Comparison of ENCODE assay signal across 8 cellular contexts in genomic region chr16:74709477-74709877, GRCh38. TPM values are rescaled to one million over a fixed set of nuclear protein-coding genes. Genes with fewer than 3 reads are reported as not detected.
DNase-seq lines count a peak whose midpoint lies in the region; TF ChIP-seq lines count a peak whose summit lies in the region.

No MANE protein-coding gene starts in this region.

- H3F3A ChIP-seq in GM23248 (ENCODE audit: insufficient read depth), result no peaks in the 10 kb centered on the region
- no peaks in the 10 kb centered on the region for H3F3A ChIP-seq in Loucy (ENCODE audit: low read depth)

- TF ChIP-seq CTCF in Loucy (conservative IDR thresholded peaks at IDR 0.05; ENCODE audit: low read length), result peak; percentile 99
- TF ChIP-seq CTCF in fibroblast of villous mesenchyme (IDR thresholded peaks at IDR 0.05; ENCODE audit: insufficient read depth, low read depth, low read length), result peak; percentile 96

- H2AFZ ChIP-seq in GM23248, result no peak overlapping the region
- peak overlapping the region; percentile 61; the same call in 1 of the 2 replicates for H2AFZ ChIP-seq in Loucy (ENCODE audit: low read length)

- H3K27ac ChIP-seq in GM23248 (no peak overlapping the region), temporal lobe (ENCODE audit: low read depth, low read length) (peak overlapping the region; percentile 93)

- H3K9ac ChIP-seq in GM23248 (no peak overlapping the region), Loucy (ENCODE audit: low read depth, low read length, poor library complexity, severe bottlenecking) (no peak overlapping the region)

- H3K9me3 ChIP-seq in GM23248 (ENCODE audit: low read depth) (no peaks in the 10 kb centered on the region), Loucy (ENCODE audit: insufficient read depth, low read depth, low read length) (no peaks in the 10 kb centered on the region)

- peaks cover 6% of the 10 kb centered on the region for H3K27me3 ChIP-seq in GM23248 (replicated peaks; ENCODE audit: insufficient read depth)
- H3K27me3 ChIP-seq in Loucy (ENCODE audit: insufficient read depth, low read length, poor library complexity, severe bottlenecking), result no peaks in the 10 kb centered on the region

- H3K4me1 ChIP-seq in GM23248 (ENCODE audit: insufficient read depth) (no peaks in the 10 kb centered on the region), Loucy (ENCODE audit: insufficient read depth, low read length, poor library complexity, severe bottlenecking) (peaks cover 4% of the 10 kb centered on the region)

- H3K4me3 ChIP-seq in GM23248, result no peak overlapping the region
- H3K4me3 ChIP-seq in Loucy (ENCODE audit: low read length, poor library complexity, severe bottlenecking), result no peak overlapping the region
- H3K4me3 ChIP-seq in fibroblast of villous mesenchyme (ENCODE audit: low read depth, low read length), result no peak overlapping the region

- in situ Hi-C loops in GM23248 (cut with MboI), result loop anchor here (10.0 kb wide), 1 partner anchor 155 kb away; no protein-coding TSS in a partner anchor

- DNase-seq in Daoy (ENCODE audit: low read depth) (peak; percentile 70), GM23248 (peak; percentile 75), SHP77 treated with DMSO at 0.1 percent for 48 hours (lab: John Stamatoyannopoulos, UW) (peak; percentile 53), fibroblast of villous mesenchyme (ENCODE audit: low read depth) (peak; percentile 80), occipital lobe (lab: John Stamatoyannopoulos, UW) (peak; percentile 83)
- DNase-seq in activated effector memory CD4-positive, alpha-beta T cell treated with Interleukin-2 at 50 U/mL for 16 hours, result peak; percentile 71

- 0 to 3% methylated on average over 6 of the region's 6 CpGs for WGBS in GM23248 (ENCODE audit: low coverage in 1 of 2, low lambda C conversion rate in 2 of 2, missing lambda C conversion rate in 2 of 2), 2 experiments

- no peak overlapping the region for H3K4me2 ChIP-seq in GM23248 (ENCODE audit: unreplicated experiment)
- no peak overlapping the region for H3K4me2 ChIP-seq in Loucy (ENCODE audit: low read depth, low read length, poor library complexity, severe bottlenecking)

- H3K79me2 ChIP-seq in GM23248 (ENCODE audit: insufficient read depth) (no peaks in the 10 kb centered on the region), Loucy (ENCODE audit: insufficient read depth, low read length) (no peaks in the 10 kb centered on the region)

- H4K20me1 ChIP-seq in GM23248 (ENCODE audit: insufficient read depth) (no peaks in the 10 kb centered on the region), Loucy (ENCODE audit: insufficient read depth, low read length, poor library complexity, severe bottlenecking) (no peaks in the 10 kb centered on the region)

- H3K36me3 ChIP-seq in GM23248 (ENCODE audit: low read depth) (no peaks in the 10 kb centered on the region), Loucy (ENCODE audit: insufficient read depth, low read length) (no peaks in the 10 kb centered on the region)

- no peaks in the 10 kb centered on the region for H3K9me2 ChIP-seq in GM23248 (ENCODE audit: insufficient read depth)
- no peaks in the 10 kb centered on the region for H3K9me2 ChIP-seq in Loucy (replicated peaks; ENCODE audit: low read depth, low read length)

RNA-seq across cellular contexts. Expression of gene MLKL, which starts 8.8 kb away (rescaled TPM):
- 18.9 and 21.7 TPM in 2 replicates for total RNA-seq in Daoy (2014; rRNA removed; shearing (Covaris generic))
- total RNA-seq in GM23248 (2014; rRNA removed; shearing (Covaris generic)), result 11.9 and 13.6 TPM in 2 replicates
- polyA plus RNA-seq in GM23248 (2016; fragmentation: Nextera tagmentation; extraction: Ambion mirVana), result 10.0 and 10.4 TPM in 2 replicates
- total RNA-seq in fibroblast of villous mesenchyme, result 8.7 and 14.2 TPM in 2 replicates
- total RNA-seq in occipital lobe, result 0.47 TPM
- 0.74 TPM for total RNA-seq in temporal lobe

RNA-seq across cellular contexts. Expression of gene RFWD3, which starts 42.8 kb away (rescaled TPM):
- 35.3 and 38.0 TPM in 2 replicates for total RNA-seq in Daoy (2014; rRNA removed; shearing (Covaris generic))
- total RNA-seq in GM23248 (2014; rRNA removed; shearing (Covaris generic)), result 18.5 and 28.2 TPM in 2 replicates
- 8.8 and 9.0 TPM in 2 replicates for polyA plus RNA-seq in GM23248 (2016; fragmentation: Nextera tagmentation; extraction: Ambion mirVana)
- total RNA-seq in fibroblast of villous mesenchyme, result 20.3 and 30.7 TPM in 2 replicates
- total RNA-seq in occipital lobe, result 12.5 TPM
- 8.6 TPM for total RNA-seq in temporal lobe
